9 cellular contexts compared by ENCODE assay signal in genomic region chr10:86411281-86411841, GRCh38. TPM values are rescaled to one million over a fixed set of nuclear protein-coding genes. Genes with fewer than 3 reads are reported as not detected.
DNase-seq lines count a peak whose midpoint lies in the region; ATAC-seq and TF ChIP-seq lines count a peak whose summit lies in the region.
"Had no signal": no experiment of that assay in that cellular context is flagged by ENCODE, and none has a peak within 500 bp of the region (broad histone marks: within the 10 kb centered on the region; RNA-seq: fewer than 3 reads in every experiment).

No MANE protein-coding gene starts in this region.

- peak; percentile 60 for ATAC-seq in GM21576 (IDR thresholded peaks at IDR 0.05; ENCODE audit: unreplicated experiment)
- ATAC-seq in mucosa of descending colon, result peak; percentile 85

- H3K9me3 ChIP-seq in mucosa of descending colon, result no peaks in the 10 kb centered on the region

- in situ Hi-C loops in brain microvascular endothelial cell (cut with HindIII; ENCODE audit: low pct_ligation_motif_present, low sequenced_read_pairs), result no loop called here

- H3K4me3 ChIP-seq in brain microvascular endothelial cell (ENCODE audit: low read depth, low read length) (no peak overlapping the region), mucosa of descending colon (no peak overlapping the region)

- H3K4me1 ChIP-seq in mucosa of descending colon (ENCODE audit: low read depth), result no peaks in the 10 kb centered on the region

- H3K36me3 ChIP-seq in brain microvascular endothelial cell (replicated peaks) (no peaks in the 10 kb centered on the region), mucosa of descending colon (ENCODE audit: low read depth) (no peaks in the 10 kb centered on the region)

- no peaks in the 10 kb centered on the region for H3K27me3 ChIP-seq in brain microvascular endothelial cell (replicated peaks)

- intact Hi-C loops in mucosa of descending colon (cut with DNase I, micrococcal nuclease), result no loop called here

- DNase-seq in GM04503 (ENCODE audit: low read depth), result peak; percentile 62
- DNase-seq in NAMALWA (ENCODE audit: low spot score), result peak; percentile 82
- peak; percentile 94 for DNase-seq in brain microvascular endothelial cell
- peak in 1 of 3 donors; percentile 43 for DNase-seq in mucosa of descending colon
- no peak for DNase-seq in HUDEP-2 (lab: John Stamatoyannopoulos, UW; ENCODE audit: unreplicated experiment in 76 of 76)
- no peak for DNase-seq in NCI-H524 treated with DMSO at 0.1 percent for 48 hours (lab: John Stamatoyannopoulos, UW)
- DNase-seq in T1000 (lab: John Stamatoyannopoulos, UW), result no peak

- TF ChIP-seq CTCF in brain microvascular endothelial cell (IDR thresholded peaks at IDR 0.05; ENCODE audit: low read depth, low read length, missing control alignments), result no peak
- TF ChIP-seq CTCF in mucosa of descending colon (IDR thresholded peaks at IDR 0.05), result no peak

- H3K27ac ChIP-seq in brain microvascular endothelial cell, result peak overlapping the region; percentile 89

RNA-seq across cellular contexts. Expression of gene GRID1, which starts 44.8 kb away (rescaled TPM):
- total RNA-seq in mucosa of descending colon, result 1 to 10 TPM in 1 of 3 donors, under 1 TPM in 2; 0.61 to 1.9 (median 0.87) TPM
- total RNA-seq: T-helper 1 cell treated with Interleukin-12 subunit alpha and Interleukin-12 subunit beta and Interleukin-4 antibody, amounts not matched to agents 30 ng/mL and 1 ng/mL, for 36 hours had no signal

Comparison
In these comparisons a context has a peak if more than half of its experiments do, and no peak if none do; other contexts are left out.
1. DNase-seq: peak in GM04503 (single experiment), NAMALWA (single experiment) and brain microvascular endothelial cell (single experiment); none in HUDEP-2 (0 of 76), NCI-H524 treated with DMSO at 0.1 percent for 48 hours (single experiment) and T1000 (single experiment).